Comparison of ENCODE assay signal across 8 cellular contexts in the genomic region with DNA sequence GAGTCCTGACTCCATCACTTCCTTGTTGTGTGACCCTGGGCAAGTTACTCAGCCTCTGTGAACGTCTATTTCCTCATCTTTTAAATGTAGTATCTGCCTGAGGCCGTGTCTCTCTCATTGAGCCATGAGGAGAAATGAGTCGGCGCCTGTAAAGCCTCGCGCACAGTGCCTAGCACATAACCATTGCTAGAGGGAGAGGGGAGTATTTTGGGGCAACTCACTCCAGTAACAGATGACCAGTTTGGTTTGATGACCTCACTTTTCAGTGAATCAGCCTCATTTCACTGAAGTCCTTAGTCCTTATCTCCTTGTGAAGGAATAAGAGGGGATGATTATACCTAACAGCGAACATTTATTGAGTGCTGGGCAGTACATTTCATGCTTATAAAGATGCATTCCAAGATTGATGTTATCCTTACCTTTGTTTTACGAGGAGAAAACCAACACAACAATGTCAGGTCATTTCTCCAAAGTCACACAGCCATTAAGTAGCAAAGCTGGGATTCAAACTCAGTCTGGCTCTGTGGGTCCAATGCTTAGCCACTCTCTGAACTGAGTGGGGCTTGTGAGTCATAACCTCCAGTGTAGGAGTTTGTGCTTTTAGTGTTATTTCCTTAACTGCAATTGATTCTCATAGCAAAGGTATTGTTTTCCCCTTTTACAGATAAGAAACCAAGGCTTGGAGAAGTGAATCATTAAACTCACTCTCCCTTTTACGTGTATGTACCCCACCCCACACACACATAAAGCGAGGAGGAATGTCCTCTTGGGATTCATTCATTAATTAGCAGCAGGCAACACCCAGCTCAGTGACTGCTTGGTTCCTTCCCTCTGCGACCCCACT. TPM values are rescaled to one million over a fixed set of nuclear protein-coding genes. Genes with fewer than 3 reads are reported as not detected.
DNase-seq lines count a peak whose midpoint lies in the region; ATAC-seq, FAIRE-seq and TF ChIP-seq lines count a peak whose summit lies in the region.

No MANE protein-coding gene starts in this region.

- H3K9ac ChIP-seq in adipocyte (ENCODE audit: low read length): no peak overlapping the region

- 71 to 73% methylated on average over 3 to 11 of the region's 11 CpGs for WGBS in gastroesophageal sphincter (ENCODE audit: low coverage in 1 of 2), 2 donors

- DNase-seq in GM12865 (ENCODE audit: low read depth) (peak; percentile 30), LNCaP clone FGC (ENCODE audit: low read depth) (peak; percentile 85), adipocyte (ENCODE audit: low read depth) (peak; percentile 78), non-pigmented ciliary epithelial cell (ENCODE audit: low read depth) (peak; percentile 20), NCI-H146 treated with DMSO at 0.1 percent for 48 hours (lab: John Stamatoyannopoulos, UW; ENCODE audit: unreplicated experiment) (no peak), D721Med (ENCODE audit: insufficient read length, low spot score) (no peak), coronary artery (ENCODE audit: low spot score) (no peak)

- TF ChIP-seq POLR2A in gastroesophageal sphincter (IDR thresholded peaks at IDR 0.05): no peak

- H3K27me3 ChIP-seq in adipocyte (replicated peaks; ENCODE audit: control insufficient read depth, insufficient read depth, low read length): no peaks in the 10 kb centered on the region
- H3K27me3 ChIP-seq in gastroesophageal sphincter: no peaks in the 10 kb centered on the region

- H3K27ac ChIP-seq in gastroesophageal sphincter (no peak overlapping the region), coronary artery (peak overlapping the region in 1 of 2 donors; percentile 41)

- H3K36me3 ChIP-seq in adipocyte (ENCODE audit: control insufficient read depth, insufficient read depth, low read length, severe bottlenecking): no peaks in the 10 kb centered on the region
- H3K36me3 ChIP-seq in gastroesophageal sphincter: peaks cover 0 to 45% of the 10 kb centered on the region in 2 donors

- H3K9me3 ChIP-seq in adipocyte (ENCODE audit: control insufficient read depth, low read length) (no peaks in the 10 kb centered on the region), gastroesophageal sphincter (peaks cover 0 to 15% (median 0%) of the 10 kb centered on the region in 3 donors)

- no peak for ATAC-seq in gastroesophageal sphincter

- no peak for FAIRE-seq in D721Med (lab: Jason Lieb, UNC)

- H3K4me3 ChIP-seq in GM12865 (ENCODE audit: low read depth, low read length): no peak overlapping the region
- no peak overlapping the region for H3K4me3 ChIP-seq in LNCaP clone FGC (ENCODE audit: low read depth, low read length)
- no peak overlapping the region for H3K4me3 ChIP-seq in adipocyte (ENCODE audit: low read length)
- H3K4me3 ChIP-seq in gastroesophageal sphincter: no peak overlapping the region
- no peak overlapping the region for H3K4me3 ChIP-seq in coronary artery

- TF ChIP-seq CTCF in GM12865 (IDR thresholded peaks at IDR 0.05; ENCODE audit: insufficient read depth, low read depth, low read length, missing control alignments): no peak
- no peak for TF ChIP-seq CTCF in LNCaP clone FGC (IDR thresholded peaks at IDR 0.05; ENCODE audit: control insufficient read depth, extremely low read depth, insufficient read depth)
- TF ChIP-seq CTCF in D721Med (IDR thresholded peaks at IDR 0.05; ENCODE audit: insufficient read depth, missing control alignments): no peak
- TF ChIP-seq CTCF in gastroesophageal sphincter (IDR thresholded peaks at IDR 0.05): no peak
- TF ChIP-seq CTCF in coronary artery (IDR thresholded peaks at IDR 0.05): no peak

- peaks cover 17% of the 10 kb centered on the region for H3K4me1 ChIP-seq in adipocyte (ENCODE audit: control insufficient read depth, insufficient read depth, low read length)
- H3K4me1 ChIP-seq in gastroesophageal sphincter: no peaks in the 10 kb centered on the region

- no peak for TF ChIP-seq EP300 in gastroesophageal sphincter (IDR thresholded peaks at IDR 0.05)

RNA-seq across cellular contexts. Expression of a gene that starts 25.9 kb away (rescaled TPM):
- total RNA-seq in gastroesophageal sphincter: 10 to 100 TPM in 3 of 4 donors, 1 to 10 TPM in 1; 9.0 to 16.0 (median 13.4) TPM

Comparison
In these comparisons a context has a peak if more than half of its experiments do, and no peak if none do; other contexts are left out.
1. DNase-seq: peak in GM12865 (single experiment), LNCaP clone FGC (single experiment), adipocyte (single experiment) and non-pigmented ciliary epithelial cell (single experiment); none in NCI-H146 treated with DMSO at 0.1 percent for 48 hours (single experiment), D721Med (single experiment) and coronary artery (single experiment).